ENCODE assay signal across 19 cellular contexts in genomic region chr19:48091111-48091718, GRCh38. TPM values are rescaled to one million over a fixed set of nuclear protein-coding genes. Genes with fewer than 3 reads are reported as not detected.
DNase-seq lines count a peak whose midpoint lies in the region; ATAC-seq and TF ChIP-seq lines count a peak whose summit lies in the region.
"Not testable (repeated sequence)": the region's sequence is repeated elsewhere in the genome, so short reads cannot be mapped to it uniquely, and the experiment has no call there.
"Had no signal": no experiment of that assay in that cellular context is flagged by ENCODE, and none has a peak within 500 bp of the region (broad histone marks: within the 10 kb centered on the region; RNA-seq: fewer than 3 reads in every experiment).

No MANE protein-coding gene starts in this region.

- CTCF ChIA-PET in AG04450 (lab: Charles Lee), result interaction anchor here (0.6 kb wide), 1 partner anchor 190 kb away, joined by 4 read pairs; no protein-coding TSS in a partner anchor

- intact Hi-C loops in posterior vena cava (cut with DNase I), result loop anchor here in 1 of 2 donors (10.0 kb wide), 1 partner anchor 126 kb away; no protein-coding TSS in a partner anchor

- not testable (repeated sequence) for H3K36me3 ChIP-seq in RWPE2 (ENCODE audit: low read depth)

- not testable (repeated sequence) for H3K27me3 ChIP-seq in AG04450 (ENCODE audit: control insufficient read depth, insufficient read depth, low read length); RWPE2 (ENCODE audit: insufficient read depth, poor library complexity, severe bottlenecking)

- TF ChIP-seq CTCF in AG04450 (IDR thresholded peaks at IDR 0.05; ENCODE audit: low read depth, low read length); RWPE2 (IDR thresholded peaks at IDR 0.05; ENCODE audit: poor library complexity, severe bottlenecking); choroid plexus epithelial cell (conservative IDR thresholded peaks at IDR 0.05; ENCODE audit: low read depth, low read length); fibroblast of villous mesenchyme (IDR thresholded peaks at IDR 0.05; ENCODE audit: insufficient read depth, low read depth, low read length): not testable (repeated sequence)

- peak; percentile 82 for DNase-seq in AG04450 (ENCODE audit: low read depth, low spot score)
- DNase-seq in GM03348 (ENCODE audit: low spot score), result peak; percentile 84
- peak; percentile 51 for DNase-seq in HT1080 (ENCODE audit: low read depth)
- DNase-seq in RWPE2 (ENCODE audit: low spot score), result not testable (repeated sequence)
- peak; percentile 84 for DNase-seq in choroid plexus epithelial cell (ENCODE audit: low read depth)
- DNase-seq in fibroblast of villous mesenchyme (ENCODE audit: low read depth), result peak; percentile 85
- DNase-seq in posterior vena cava (ENCODE audit: low spot score), result peak; percentile 58

- peak; percentile 88 for ATAC-seq in RWPE2 (ENCODE audit: low read depth)

- not testable (repeated sequence) for H3K4me3 ChIP-seq in AG04450 (ENCODE audit: low read depth, low read length); RWPE2 (ENCODE audit: severe bottlenecking); choroid plexus epithelial cell (ENCODE audit: low read depth, low read length); fibroblast of villous mesenchyme (ENCODE audit: low read depth, low read length)

- H3K27ac ChIP-seq in AG04450 (ENCODE audit: low read depth, low read length); RWPE2 (ENCODE audit: poor library complexity, severe bottlenecking): not testable (repeated sequence)
- H3K27ac ChIP-seq in angular gyrus (ENCODE audit: low read depth, low read length), result peak overlapping the region; percentile 42

- H3K9me3 ChIP-seq in AG04450 (ENCODE audit: control insufficient read depth, insufficient read depth, low read length), result peaks cover 18% of the 10 kb centered on the region; the same call in 1 of the 2 replicates
- H3K9me3 ChIP-seq in RWPE2 (ENCODE audit: severe bottlenecking), result not testable (repeated sequence)

- POLR2A ChIA-PET in AG04450 (lab: Yijun Ruan, JAX), result interaction anchor here (0.6 kb wide), 1 partner anchor 118 kb away, joined by 7 read pairs; no protein-coding TSS in a partner anchor

- H3K4me1 ChIP-seq in RWPE2 (ENCODE audit: insufficient read depth, poor library complexity, severe bottlenecking), result not testable (repeated sequence)

RNA-seq across cellular contexts. Expression of gene PLA2G4C, which starts 19.4 kb away (rescaled TPM):
- 8.0 and 10.4 TPM in 2 replicates for polyA plus RNA-seq in AG04450 (2011; rRNA removed)
- polyA minus RNA-seq in AG04450 (2011; rRNA and poly(A)+ RNA removed), result 6.4 and 7.4 TPM in 2 replicates
- 1.6 and 1.9 TPM in 2 replicates for total RNA-seq in HT1080 (2014; rRNA removed; shearing (Covaris generic))
- 1.3 and 5.5 TPM in 2 replicates for polyA plus RNA-seq in HT1080 (2015; cell fraction: cytosol; rRNA removed)
- polyA plus RNA-seq in HT1080 (2015; cell fraction: nucleus; rRNA removed), result 2.2 and 10.4 TPM in 2 replicates
- 6.8 and 22.5 TPM in 2 replicates for total RNA-seq in fibroblast of villous mesenchyme
- 10 to 100 TPM; 13.7 to 20.2 TPM for total RNA-seq in posterior vena cava

RNA-seq across cellular contexts. Expression of gene CABP5, which starts 47.3 kb away (rescaled TPM):
- polyA plus RNA-seq in AG04450 (2011; rRNA removed), result not detected in 2 replicates
- polyA minus RNA-seq in AG04450 (2011; rRNA and poly(A)+ RNA removed), result not detected in 2 replicates
- not detected in 2 replicates for total RNA-seq in HT1080 (2014; rRNA removed; shearing (Covaris generic))
- not detected in 2 replicates for polyA plus RNA-seq in HT1080 (2015; cell fraction: cytosol; rRNA removed)
- polyA plus RNA-seq in HT1080 (2015; cell fraction: nucleus; rRNA removed), result not detected in 2 replicates
- total RNA-seq in fibroblast of villous mesenchyme (not detected in 2 replicates), posterior vena cava (not detected)
- total RNA-seq: activated CD8-positive, alpha-beta T cell treated with anti-CD3 and anti-CD28 coated beads, Interleukin-2, amount 10 ng/mL, durations not matched to agents 7 days and 5 days; activated naive CD8-positive, alpha-beta T cell treated with anti-CD3 and anti-CD28 coated beads for 36 hours; cardiac muscle cell; CD4-positive, alpha-beta memory T cell; gastroesophageal sphincter; left ventricle myocardium superior; OCI-LY7; ovary; right cardiac atrium; thoracic aorta; uterus had no signal
- polyA plus RNA-seq: cardiac muscle cell; CD4-positive, alpha-beta memory T cell; ovary; right cardiac atrium had no signal
